20 cellular contexts compared by ENCODE assay signal in the genomic region with DNA sequence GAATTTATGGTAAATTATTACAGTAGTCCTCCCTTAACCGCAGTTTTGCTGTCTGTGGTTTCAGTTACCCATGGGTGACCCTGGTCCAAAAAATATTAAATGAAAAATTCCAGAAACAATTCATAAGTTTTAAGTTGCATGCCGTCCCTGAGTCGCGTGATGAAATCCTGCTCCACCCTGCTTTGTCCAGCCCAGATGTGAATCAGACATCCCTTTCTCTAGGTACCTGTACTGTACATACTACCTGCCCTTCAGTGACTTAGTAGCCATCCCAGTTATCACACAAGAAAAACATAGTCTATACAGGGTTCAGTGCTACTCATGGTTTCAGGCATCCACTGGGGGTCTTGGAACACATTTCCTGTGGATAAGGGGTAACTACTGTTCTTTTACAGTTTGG.
"Had no signal": no experiment of that assay in that cellular context is flagged by ENCODE, and none has a peak within 500 bp of the region (broad histone marks: within the 10 kb centered on the region; RNA-seq: fewer than 3 reads in every experiment).

No MANE protein-coding gene starts in this region.

- H3K9me3 Mint-ChIP-seq: nephron, type B pancreatic cell had no signal

- H3K36me3 Mint-ChIP-seq: immature natural killer cell, mesothelial cell of epicardium, type B pancreatic cell had no signal

- H3K4me3 ChIP-seq: coronary artery, esophagus muscularis mucosa, gastrocnemius medialis, left lung, lower lobe of right lung, skin epidermis, suprapubic skin, thyroid gland, uterus had no signal

- H3K4me1 ChIP-seq: left lung had no signal

- DNase-seq: effector CD4-positive, alpha-beta T cell; gastrocnemius medialis; immature natural killer cell; left lung; lower lobe of right lung; naive B cell; posterior cingulate gyrus; stimulated activated CD4-positive, alpha-beta T cell treated with anti-CD3 and anti-CD28 coated beads, Interleukin-2, amount 100 ng/mL, for 24 hours; stimulated activated naive CD4-positive, alpha-beta T cell treated with Interleukin-2 at 50 U/mL for 16 hours; thyroid gland; uterus had no signal

- H3K4me1 Mint-ChIP-seq: naive B cell had no signal

- H3K27me3 ChIP-seq: esophagus muscularis mucosa, gastrocnemius medialis, left lung, suprapubic skin, thyroid gland, uterus had no signal

- H3K36me3 ChIP-seq: esophagus muscularis mucosa, gastrocnemius medialis, left lung, lower lobe of right lung, suprapubic skin, thyroid gland, uterus had no signal

- ATAC-seq: gastrocnemius medialis, left lung, lower lobe of right lung, sciatic nerve had no signal

- H3K27ac Mint-ChIP-seq: immature natural killer cell, memory B cell, mesothelial cell of epicardium, naive B cell, type B pancreatic cell had no signal

- H3K27ac ChIP-seq: gastrocnemius medialis, left lung, lower lobe of right lung, skin epidermis, suprapubic skin, thyroid gland had no signal

- H3K4me3 Mint-ChIP-seq: immature natural killer cell, memory B cell, mesothelial cell of epicardium, naive B cell, nephron, type B pancreatic cell had no signal

- H3K9me3 ChIP-seq: esophagus muscularis mucosa, gastrocnemius medialis, left lung, lower lobe of right lung, suprapubic skin, thyroid gland, uterus had no signal
